Comparison of ENCODE assay signal across 1 cellular context in the genomic region with DNA sequence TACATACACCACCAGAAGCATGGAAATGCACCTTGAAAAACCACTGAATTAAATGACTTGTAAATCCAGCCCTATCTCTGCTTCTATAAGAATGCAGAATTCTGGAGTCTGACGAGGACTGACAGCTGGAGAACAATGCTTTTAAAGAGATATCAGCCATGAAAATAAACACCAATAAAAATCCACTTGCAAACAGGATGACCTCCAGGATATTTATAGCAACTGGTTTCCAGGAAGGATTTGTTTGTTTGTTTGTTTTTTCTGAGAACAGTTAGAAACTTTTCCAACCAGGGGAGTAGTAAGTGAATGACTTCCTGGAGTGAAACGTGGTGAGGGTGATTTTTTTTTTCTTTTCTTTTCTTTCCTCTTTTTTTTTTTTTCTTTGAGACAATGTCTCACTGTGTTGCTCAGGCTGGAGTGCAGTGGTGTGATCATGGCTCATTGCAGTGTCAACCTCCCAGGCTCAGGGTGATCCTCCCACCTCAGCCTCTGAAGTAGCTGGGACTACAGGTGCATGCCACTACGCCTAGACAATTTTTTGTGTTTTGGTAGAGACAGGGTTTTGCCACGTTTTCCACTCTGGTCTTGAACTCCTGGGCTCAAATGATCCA.
TF ChIP-seq lines count a peak whose summit lies in the region.

No MANE protein-coding gene starts in this region.

TF ChIP-seq in GM23338, 12 proteins besides CTCF, POLR2A, EP300 and RAD21 (continued from another document):
- TF ChIP-seq, protein P1, sequence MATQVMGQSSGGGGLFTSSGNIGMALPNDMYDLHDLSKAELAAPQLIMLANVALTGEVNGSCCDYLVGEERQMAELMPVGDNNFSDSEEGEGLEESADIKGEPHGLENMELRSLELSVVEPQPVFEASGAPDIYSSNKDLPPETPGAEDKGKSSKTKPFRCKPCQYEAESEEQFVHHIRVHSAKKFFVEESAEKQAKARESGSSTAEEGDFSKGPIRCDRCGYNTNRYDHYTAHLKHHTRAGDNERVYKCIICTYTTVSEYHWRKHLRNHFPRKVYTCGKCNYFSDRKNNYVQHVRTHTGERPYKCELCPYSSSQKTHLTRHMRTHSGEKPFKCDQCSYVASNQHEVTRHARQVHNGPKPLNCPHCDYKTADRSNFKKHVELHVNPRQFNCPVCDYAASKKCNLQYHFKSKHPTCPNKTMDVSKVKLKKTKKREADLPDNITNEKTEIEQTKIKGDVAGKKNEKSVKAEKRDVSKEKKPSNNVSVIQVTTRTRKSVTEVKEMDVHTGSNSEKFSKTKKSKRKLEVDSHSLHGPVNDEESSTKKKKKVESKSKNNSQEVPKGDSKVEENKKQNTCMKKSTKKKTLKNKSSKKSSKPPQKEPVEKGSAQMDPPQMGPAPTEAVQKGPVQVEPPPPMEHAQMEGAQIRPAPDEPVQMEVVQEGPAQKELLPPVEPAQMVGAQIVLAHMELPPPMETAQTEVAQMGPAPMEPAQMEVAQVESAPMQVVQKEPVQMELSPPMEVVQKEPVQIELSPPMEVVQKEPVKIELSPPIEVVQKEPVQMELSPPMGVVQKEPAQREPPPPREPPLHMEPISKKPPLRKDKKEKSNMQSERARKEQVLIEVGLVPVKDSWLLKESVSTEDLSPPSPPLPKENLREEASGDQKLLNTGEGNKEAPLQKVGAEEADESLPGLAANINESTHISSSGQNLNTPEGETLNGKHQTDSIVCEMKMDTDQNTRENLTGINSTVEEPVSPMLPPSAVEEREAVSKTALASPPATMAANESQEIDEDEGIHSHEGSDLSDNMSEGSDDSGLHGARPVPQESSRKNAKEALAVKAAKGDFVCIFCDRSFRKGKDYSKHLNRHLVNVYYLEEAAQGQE (IDR thresholded peaks at IDR 0.05; ENCODE audit: unreplicated experiment), result no peak
